ENCODE assay signal across 12 cellular contexts in the genomic region with DNA sequence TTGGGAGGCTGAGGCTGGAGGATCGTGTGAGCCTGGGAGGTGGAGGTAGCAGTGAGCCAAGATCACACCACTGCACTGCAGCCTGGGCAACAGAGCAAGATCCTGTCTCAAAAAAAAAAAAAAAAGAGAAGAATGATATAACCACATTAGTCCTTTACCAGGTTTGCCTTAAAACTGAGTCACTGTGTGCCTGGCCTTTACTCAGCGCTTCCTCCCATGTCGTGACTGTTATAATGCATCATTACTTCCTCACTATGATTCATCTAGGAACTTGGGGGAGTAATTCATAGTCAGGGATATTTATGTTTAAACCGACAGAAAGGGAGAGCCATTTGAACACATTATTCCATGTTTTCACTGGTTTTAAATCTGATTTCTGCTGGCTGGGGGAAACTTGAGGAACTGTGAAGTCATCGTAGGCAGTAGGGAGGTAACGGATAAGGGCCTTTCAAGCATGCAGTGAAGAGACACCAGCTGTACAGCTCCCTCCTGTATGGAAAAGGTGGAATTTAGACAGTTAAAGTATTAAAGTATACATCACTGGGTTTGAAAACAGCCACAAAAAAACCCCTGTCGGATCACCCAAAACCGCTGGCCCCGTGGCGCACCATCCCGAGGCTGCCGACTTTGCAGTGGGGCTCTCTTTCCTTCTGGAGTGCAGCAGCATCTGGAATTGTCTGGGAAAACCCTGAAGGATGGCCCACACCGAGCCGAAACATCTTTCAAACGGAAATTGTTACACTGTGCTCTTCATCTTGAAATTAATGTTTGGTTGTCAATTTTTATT.
A peak's percentile ranks its signal among the peaks of the same experiment; 100 is the strongest.
DNase-seq lines count a peak whose midpoint lies in the region; ATAC-seq and TF ChIP-seq lines count a peak whose summit lies in the region.
"Had no signal": no experiment of that assay in that cellular context is flagged by ENCODE, and none has a peak within 500 bp of the region (broad histone marks: within the 10 kb centered on the region; RNA-seq: fewer than 3 reads in every experiment).

No MANE protein-coding gene starts in this region.

- no peaks in the 10 kb centered on the region for H3K9me3 Mint-ChIP-seq in stimulated activated memory B cell treated with anti-CD40 and anti-IgM and Interleukin-4, amounts not matched to agents 10 μg/mL and 1 μg/mL and 100 μg/mL, for 72 hours
- H3K9me3 Mint-ChIP-seq: H9 had no signal

- H3K27me3 Mint-ChIP-seq in stimulated activated memory B cell treated with anti-CD40 and anti-IgM and Interleukin-4, amounts not matched to agents 10 μg/mL and 1 μg/mL and 100 μg/mL, for 72 hours = no peaks in the 10 kb centered on the region

- H3K4me1 Mint-ChIP-seq in stimulated activated memory B cell treated with anti-CD40 and anti-IgM and Interleukin-4, amounts not matched to agents 10 μg/mL and 1 μg/mL and 100 μg/mL, for 72 hours = peaks cover 16% of the 10 kb centered on the region

- H3K36me3 Mint-ChIP-seq in stimulated activated memory B cell treated with anti-CD40 and anti-IgM and Interleukin-4, amounts not matched to agents 10 μg/mL and 1 μg/mL and 100 μg/mL, for 72 hours = peaks cover 6% of the 10 kb centered on the region

- no peak overlapping the region for H3K27ac Mint-ChIP-seq in stimulated activated memory B cell treated with anti-CD40 and anti-IgM and Interleukin-4, amounts not matched to agents 10 μg/mL and 1 μg/mL and 100 μg/mL, for 72 hours
- H3K27ac Mint-ChIP-seq: H9 had no signal

- in situ Hi-C loops in ACHN (cut with HindIII; ENCODE audit: low pct_ligation_motif_present, low pct_unique_long_range_greater_than_20kb, low sequenced_read_pairs) = no loop called here

- ATAC-seq in foreskin keratinocyte = peak; percentile 97
- no peak for ATAC-seq in HG03045 (IDR thresholded peaks at IDR 0.05; ENCODE audit: unreplicated experiment)
- ATAC-seq in stimulated activated memory B cell treated with anti-CD40 and anti-IgM and Interleukin-4, amounts not matched to agents 10 μg/mL and 1 μg/mL and 100 μg/mL, for 72 hours = no peak
- ATAC-seq in HG03565 (IDR thresholded peaks at IDR 0.05; ENCODE audit: unreplicated experiment) = no peak
- ATAC-seq: gastrocnemius medialis had no signal

- peak overlapping the region; percentile 72 for H3K27ac ChIP-seq in foreskin keratinocyte
- H3K27ac ChIP-seq: gastrocnemius medialis, psoas muscle had no signal

- H3K4me3 Mint-ChIP-seq in stimulated activated memory B cell treated with anti-CD40 and anti-IgM and Interleukin-4, amounts not matched to agents 10 μg/mL and 1 μg/mL and 100 μg/mL, for 72 hours = no peak overlapping the region
- H3K4me3 Mint-ChIP-seq: H9 had no signal

- peaks cover 16% of the 10 kb centered on the region for H3K4me1 ChIP-seq in foreskin keratinocyte
- H3K4me1 ChIP-seq: gastrocnemius medialis, psoas muscle had no signal

- DNase-seq in ACHN (peak; percentile 92), H4 (ENCODE audit: low spot score) (peak; percentile 82), T1000 (lab: John Stamatoyannopoulos, UW) (peak; percentile 36), foreskin keratinocyte (peak; percentile 80 to 92), NCI-H2171 treated with DMSO at 0.1 percent for 48 hours (lab: John Stamatoyannopoulos, UW) (no peak)
- DNase-seq: gastrocnemius medialis, H9, NCI-H2029 treated with DMSO at 0.1 percent for 48 hours had no signal

- peak; percentile 12 for TF ChIP-seq CTCF in foreskin keratinocyte (conservative IDR thresholded peaks at IDR 0.05)

- H3K27me3 ChIP-seq in foreskin keratinocyte = no peaks in the 10 kb centered on the region
- H3K27me3 ChIP-seq: gastrocnemius medialis had no signal
